23 cellular contexts compared by ENCODE assay signal in genomic region chr4:53686521-53686920, GRCh38.
DNase-seq lines count a peak whose midpoint lies in the region; ATAC-seq, FAIRE-seq and TF ChIP-seq lines count a peak whose summit lies in the region.
"Had no signal": no experiment of that assay in that cellular context is flagged by ENCODE, and none has a peak within 500 bp of the region (broad histone marks: within the 10 kb centered on the region; RNA-seq: fewer than 3 reads in every experiment).

No MANE protein-coding gene starts in this region.

- peak; percentile 34 for FAIRE-seq in astrocyte (lab: Jason Lieb, UNC)
- FAIRE-seq: GM12892, GM18507, HTR-8/SVneo had no signal

- H3K9ac ChIP-seq in astrocyte (ENCODE audit: low read length), result no peak overlapping the region
- H3K9ac ChIP-seq in mesenchymal stem cell (ENCODE audit: low read length), result peak overlapping the region; percentile 67
- H3K9ac ChIP-seq: BLaER1 had no signal

- WGBS in mesenchymal stem cell, result 52% methylated on average over 1 of the region's 1 CpG

- H3K4me1 ChIP-seq in astrocyte (ENCODE audit: insufficient read depth, low read length), result peaks cover 34% of the 10 kb centered on the region
- H3K4me1 ChIP-seq in mesenchymal stem cell (ENCODE audit: control insufficient read depth, insufficient read depth, low read depth, low read length), result peaks cover 4% of the 10 kb centered on the region

- H3K9me3 Mint-ChIP-seq in HFFc6 (no peaks in the 10 kb centered on the region), astrocyte (ENCODE audit: unreplicated experiment) (no peaks in the 10 kb centered on the region)

- no peaks in the 10 kb centered on the region for H3K9me3 ChIP-seq in astrocyte (ENCODE audit: insufficient read depth, low read depth, low read length)
- no peaks in the 10 kb centered on the region for H3K9me3 ChIP-seq in mesenchymal stem cell (ENCODE audit: control insufficient read depth, low read length)
- H3K9me3 ChIP-seq: BLaER1 had no signal

- ATAC-seq in GM19023 (IDR thresholded peaks at IDR 0.05; ENCODE audit: unreplicated experiment) (no peak), HG03159 (IDR thresholded peaks at IDR 0.05; ENCODE audit: unreplicated experiment) (no peak)

- TF ChIP-seq CTCF in HFFc6 (IDR thresholded peaks at IDR 0.05) (no peak), astrocyte (IDR thresholded peaks at IDR 0.05; ENCODE audit: insufficient read depth, low read depth, low read length) (no peak)

- H2AFZ ChIP-seq in astrocyte (ENCODE audit: low read depth, low read length) (no peak overlapping the region), mesenchymal stem cell (ENCODE audit: low read depth, low read length) (no peak overlapping the region)

- H3K14ac ChIP-seq in mesenchymal stem cell (ENCODE audit: low read length in 2 of 2), result no peak overlapping the region

- no peak overlapping the region for H3K27ac ChIP-seq in astrocyte (ENCODE audit: low read depth, low read length)
- H3K27ac ChIP-seq in mesenchymal stem cell (ENCODE audit: low read length, poor library complexity, severe bottlenecking), result peak overlapping the region; percentile 48
- H3K27ac ChIP-seq: BLaER1, RWPE1 had no signal

- H2BK15ac ChIP-seq in mesenchymal stem cell (ENCODE audit: low read depth, poor library complexity, severe bottlenecking), result no peak overlapping the region

- H3K27me3 ChIP-seq in astrocyte (ENCODE audit: insufficient read depth, low read length) (no peaks in the 10 kb centered on the region), mesenchymal stem cell (ENCODE audit: control insufficient read depth in 1 of 2, insufficient read depth in 1 of 2, low read length in 2 of 2) (no peaks in the 10 kb centered on the region)
- H3K27me3 ChIP-seq: BLaER1 had no signal

- H3K27ac Mint-ChIP-seq in HFFc6 (peak overlapping the region; percentile 96), astrocyte (ENCODE audit: unreplicated experiment) (peak overlapping the region; percentile 38)
- H3K27ac Mint-ChIP-seq: CD4-positive, alpha-beta memory T cell; IgD-negative memory B cell had no signal

- peak overlapping the region; percentile 45 for H4K91ac ChIP-seq in mesenchymal stem cell (ENCODE audit: low read length)

- peak; percentile 9 for DNase-seq in AG08395 (ENCODE audit: low spot score)
- peak; percentile 18 for DNase-seq in HFFc6
- peak; percentile 46 for DNase-seq in astrocyte (ENCODE audit: low read depth)
- peak; percentile 70 for DNase-seq in mesenchymal stem cell
- no peak for DNase-seq in RPMI8226
- DNase-seq in posterior cingulate gyrus, result no peak
- DNase-seq: CD4-positive, alpha-beta memory T cell; DMS153; Kasumi-1; NCI-H1092 treated with DMSO at 0.1 percent for 48 hours; NCI-H1694; NCI-H2081 treated with DMSO at 0.1 percent for 48 hours; NCI-H510A; NCI-H774; SIG-M5 had no signal

- peak overlapping the region; percentile 9 to 28 for H3K4ac ChIP-seq in mesenchymal stem cell (ENCODE audit: low read depth in 1 of 2, low read length in 2 of 2)

- no peaks in the 10 kb centered on the region for H3K36me3 ChIP-seq in astrocyte (ENCODE audit: insufficient read depth, low read length)
- no peaks in the 10 kb centered on the region for H3K36me3 ChIP-seq in mesenchymal stem cell (ENCODE audit: control insufficient read depth in 1 of 2, insufficient read depth in 2 of 2, low read depth in 1 of 2, low read length in 2 of 2)
- H3K36me3 ChIP-seq: BLaER1 had no signal

- H3K79me1 ChIP-seq in mesenchymal stem cell (replicated peaks; ENCODE audit: low read length, poor library complexity, severe bottlenecking), result no peaks in the 10 kb centered on the region

- peak overlapping the region; percentile 13 to 55 for H3K18ac ChIP-seq in mesenchymal stem cell (ENCODE audit: low read depth in 1 of 2, low read length in 2 of 2)

- H3K23ac ChIP-seq in mesenchymal stem cell (ENCODE audit: low read length in 2 of 2), result no peak overlapping the region

- H2BK5ac ChIP-seq in mesenchymal stem cell (ENCODE audit: low read depth, low read length, poor library complexity, severe bottlenecking), result no peak overlapping the region

- H2BK120ac ChIP-seq in mesenchymal stem cell (ENCODE audit: low read depth, low read length), result no peak overlapping the region

- H3K4me2 ChIP-seq in astrocyte (ENCODE audit: low read length) (peak overlapping the region; percentile 23), mesenchymal stem cell (ENCODE audit: low read length, poor library complexity, severe bottlenecking) (no peak overlapping the region)
- H3K4me2 ChIP-seq: BLaER1 had no signal

- H3K4me3 ChIP-seq in astrocyte (ENCODE audit: insufficient read depth, low read depth, low read length), result no peak overlapping the region
- H3K4me3 ChIP-seq in mesenchymal stem cell (ENCODE audit: insufficient read depth in 1 of 2, low read depth in 1 of 2, low read length in 2 of 2), result peak overlapping the region in 1 of 2 experiments; percentile 10
- H3K4me3 ChIP-seq: BLaER1 had no signal

- H3K36me3 Mint-ChIP-seq in HFFc6 (ENCODE audit: low read depth), result peaks cover 5% of the 10 kb centered on the region; the same call in 1 of the 2 replicates
- no peaks in the 10 kb centered on the region for H3K36me3 Mint-ChIP-seq in astrocyte (ENCODE audit: low read depth, unreplicated experiment)
- H3K36me3 Mint-ChIP-seq: CD4-positive, alpha-beta memory T cell; IgD-negative memory B cell had no signal

- H2AK5ac ChIP-seq in mesenchymal stem cell (ENCODE audit: low read length, severe bottlenecking), result no peak overlapping the region

- intact Hi-C loops in posterior cingulate gyrus (cut with DNase I), result no loop called here

- no peaks in the 10 kb centered on the region; the same call in 1 of the 2 replicates for H3K27me3 Mint-ChIP-seq in HFFc6 (ENCODE audit: insufficient read depth)
- H3K27me3 Mint-ChIP-seq in astrocyte (ENCODE audit: low read depth, unreplicated experiment), result no peaks in the 10 kb centered on the region

- no peaks in the 10 kb centered on the region for H4K20me1 ChIP-seq in astrocyte (ENCODE audit: insufficient read depth, low read length)
- H4K20me1 ChIP-seq: BLaER1 had no signal

- no peak overlapping the region for H3K4me3 Mint-ChIP-seq in HFFc6
- H3K4me3 Mint-ChIP-seq in astrocyte (ENCODE audit: unreplicated experiment), result peak overlapping the region; percentile 30
- H3K4me3 Mint-ChIP-seq: CD4-positive, alpha-beta memory T cell; IgD-negative memory B cell had no signal

- peak overlapping the region in 1 of 2 experiments; percentile 31 for H2BK12ac ChIP-seq in mesenchymal stem cell (ENCODE audit: low read length in 2 of 2)

- H4K8ac ChIP-seq in mesenchymal stem cell (ENCODE audit: low read length), result peak overlapping the region; percentile 66

- H3K4me1 Mint-ChIP-seq in HFFc6 (ENCODE audit: low read depth) (peaks cover 81% of the 10 kb centered on the region), astrocyte (ENCODE audit: low read depth, unreplicated experiment) (peaks cover 41% of the 10 kb centered on the region)
- H3K4me1 Mint-ChIP-seq: CD4-positive, alpha-beta memory T cell had no signal

- no peaks in the 10 kb centered on the region for H3K79me2 ChIP-seq in astrocyte (ENCODE audit: insufficient read depth, low read length)

Comparison
In these comparisons a context has a peak if more than half of its experiments do, and no peak if none do; other contexts are left out.
1. DNase-seq: peak in AG08395 (single experiment), HFFc6 (single experiment), astrocyte (single experiment) and mesenchymal stem cell (single experiment); none in RPMI8226 (single experiment) and posterior cingulate gyrus (0 of 10).